39 cellular contexts compared by ENCODE assay signal in the genomic region with DNA sequence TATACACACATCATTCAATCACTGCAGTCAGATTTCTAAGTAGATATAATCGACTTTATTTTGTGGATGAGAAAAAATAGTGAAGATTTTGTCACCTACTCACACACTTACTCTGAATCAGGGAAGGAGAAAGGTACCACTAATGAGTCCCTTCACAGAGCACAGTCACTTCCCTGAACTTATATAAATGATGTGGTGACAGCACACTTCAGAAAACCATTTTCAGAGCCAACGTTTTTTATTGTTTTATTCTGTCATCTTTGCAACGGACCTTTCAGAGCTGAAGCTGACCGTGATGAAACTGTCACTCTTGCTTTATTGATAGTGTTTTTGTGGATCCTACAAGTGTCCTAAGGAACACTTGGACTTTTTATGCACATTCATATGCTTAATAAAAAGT.
"Had no signal": no experiment of that assay in that cellular context is flagged by ENCODE, and none has a peak within 500 bp of the region (broad histone marks: within the 10 kb centered on the region; RNA-seq: fewer than 3 reads in every experiment).

No MANE protein-coding gene starts in this region.

- DNase-seq: activated effector memory CD4-positive, alpha-beta T cell treated with anti-CD3 and anti-CD28 coated beads, Interleukin-2, amount 50 U/mL, for 16 hours; activated effector memory CD4-positive, alpha-beta T cell treated with Interleukin-2 at 50 U/mL for 16 hours; activated gamma-delta T cell; activated gamma-delta T cell treated with Interleukin-2 at 50 U/mL for 16 hours; activated naive CD4-positive, alpha-beta T cell; activated naive CD4-positive, alpha-beta T cell treated with anti-CD3 and anti-CD28 coated beads for 36 hours; activated naive CD4-positive, alpha-beta T cell treated with anti-CD3 and anti-CD28 coated beads, Interleukin-2, amount 10 ng/mL, durations not matched to agents 7 days and 5 days; activated naive CD4-positive, alpha-beta T cell treated with anti-CD3 and anti-CD28 coated beads, Interleukin-2, amount 50 U/mL, for 16 hours; activated naive CD4-positive, alpha-beta T cell treated with Interleukin-2 at 50 U/mL for 16 hours; activated naive CD8-positive, alpha-beta T cell treated with anti-CD3 and anti-CD28 coated beads for 36 hours; activated naive CD8-positive, alpha-beta T cell treated with anti-CD3 and anti-CD28 coated beads, Interleukin-2, amount 10 ng/mL, durations not matched to agents 7 days and 5 days; activated naive CD8-positive, alpha-beta T cell treated with anti-CD3 and anti-CD28 coated beads, Interleukin-2, amount 50 U/mL, for 24 hours; activated T-cell treated with anti-CD3 and anti-CD28 coated beads for 4 hours; activated T-cell treated with anti-CD3 and anti-CD28 coated beads, Interleukin-2, amount 50 U/mL, for 1 hour; activated T-cell treated with anti-CD3 and anti-CD28 coated beads, Interleukin-2, amount 50 U/mL, for 24 hours; activated T-cell treated with anti-CD3 and anti-CD28 coated beads, Interleukin-2, amount 50 U/mL, for 4 hours; activated T-cell treated with anti-CD3 and anti-CD28 coated beads, Interleukin-2, amount 50 U/mL, for 48 hours; activated T-cell treated with anti-CD3 and anti-CD28 coated beads, Interleukin-2, amount 50 U/mL, for 72 hours; adrenal gland; amniotic stem cell; amygdala; anterior cingulate cortex; aorta; body of pancreas; brain microvascular endothelial cell; caudate nucleus; central memory CD4-positive, alpha-beta T cell; cerebellar nuclear complex had no signal

- H3K9me3 ChIP-seq: adrenal gland, ascending aorta, body of pancreas, breast epithelium had no signal

- H3K4me3 ChIP-seq: adrenal gland, ascending aorta, body of pancreas, breast epithelium, cardiac muscle cell had no signal

- H3K27ac Mint-ChIP-seq: activated naive CD4-positive, alpha-beta T cell treated with anti-CD3 and anti-CD28 coated beads for 36 hours; activated naive CD4-positive, alpha-beta T cell treated with anti-CD3 and anti-CD28 coated beads, Interleukin-2, amount 10 ng/mL, durations not matched to agents 7 days and 5 days; activated naive CD4-positive, alpha-beta T cell treated with anti-CD3 and anti-CD28 coated beads, Interleukin-2, amount 50 U/mL, for 24 hours; activated naive CD4-positive, alpha-beta T cell treated with anti-CD3 and anti-CD28 coated beads, Interleukin-2, amount 50 U/mL, for 72 hours; activated naive CD8-positive, alpha-beta T cell; activated naive CD8-positive, alpha-beta T cell treated with anti-CD3 and anti-CD28 coated beads for 36 hours; activated naive CD8-positive, alpha-beta T cell treated with anti-CD3 and anti-CD28 coated beads, Interleukin-2, amount 10 ng/mL, durations not matched to agents 7 days and 5 days; activated naive CD8-positive, alpha-beta T cell treated with anti-CD3 and anti-CD28 coated beads, Interleukin-2, amount 50 U/mL, for 24 hours; activated T-cell treated with anti-CD3 and anti-CD28 coated beads, Interleukin-2, amount 50 U/mL, for 24 hours; activated T-cell treated with anti-CD3 and anti-CD28 coated beads, Interleukin-2, amount 50 U/mL, for 72 hours; activated T-helper 1 cell treated with anti-CD3 and anti-CD28 coated beads, Interleukin-12 subunit alpha, Interleukin-12 subunit beta, Interleukin-2, Interleukin-4 antibody, amounts not matched to agents 30 ng/mL and 10 ng/mL and 1 ng/mL, durations not matched to agents 14 hours and 24 hours and 36 hours; activated T-helper 17 cell treated with anti-CD3 and anti-CD28 coated beads, Interleukin-2, amount 50 U/mL, for 72 hours; activated T-helper 2 cell treated with anti-CD3 and anti-CD28 coated beads, Interferon-gamma antibody, Interleukin-2, Interleukin-4, amounts not matched to agents 10 μg/mL and 5 μg/mL and 100 μg/mL, durations not matched to agents 14 hours and 24 hours and 36 hours; brain had no signal

- H3K27me3 Mint-ChIP-seq: activated naive CD4-positive, alpha-beta T cell treated with anti-CD3 and anti-CD28 coated beads, Interleukin-2, amount 10 ng/mL, durations not matched to agents 7 days and 5 days; activated naive CD4-positive, alpha-beta T cell treated with anti-CD3 and anti-CD28 coated beads, Interleukin-2, amount 50 U/mL, for 24 hours; activated naive CD8-positive, alpha-beta T cell; activated naive CD8-positive, alpha-beta T cell treated with anti-CD3 and anti-CD28 coated beads for 36 hours; activated naive CD8-positive, alpha-beta T cell treated with anti-CD3 and anti-CD28 coated beads, Interleukin-2, amount 10 ng/mL, durations not matched to agents 7 days and 5 days; activated naive CD8-positive, alpha-beta T cell treated with anti-CD3 and anti-CD28 coated beads, Interleukin-2, amount 50 U/mL, for 24 hours; activated T-cell treated with anti-CD3 and anti-CD28 coated beads, Interleukin-2, amount 50 U/mL, for 24 hours; activated T-helper 17 cell treated with anti-CD3 and anti-CD28 coated beads, Interleukin-2, amount 50 U/mL, for 72 hours; central memory CD8-positive, alpha-beta T cell had no signal

- H3K36me3 Mint-ChIP-seq: activated naive CD4-positive, alpha-beta T cell treated with anti-CD3 and anti-CD28 coated beads, Interleukin-2, amount 10 ng/mL, durations not matched to agents 7 days and 5 days; activated naive CD4-positive, alpha-beta T cell treated with anti-CD3 and anti-CD28 coated beads, Interleukin-2, amount 50 U/mL, for 24 hours; activated naive CD4-positive, alpha-beta T cell treated with anti-CD3 and anti-CD28 coated beads, Interleukin-2, amount 50 U/mL, for 72 hours; activated naive CD8-positive, alpha-beta T cell; activated naive CD8-positive, alpha-beta T cell treated with anti-CD3 and anti-CD28 coated beads for 36 hours; activated naive CD8-positive, alpha-beta T cell treated with anti-CD3 and anti-CD28 coated beads, Interleukin-2, amount 10 ng/mL, durations not matched to agents 7 days and 5 days; brain had no signal

- H3K4me1 Mint-ChIP-seq: activated naive CD4-positive, alpha-beta T cell treated with anti-CD3 and anti-CD28 coated beads, Interleukin-2, amount 10 ng/mL, durations not matched to agents 7 days and 5 days; activated naive CD4-positive, alpha-beta T cell treated with anti-CD3 and anti-CD28 coated beads, Interleukin-2, amount 50 U/mL, for 24 hours; activated naive CD8-positive, alpha-beta T cell treated with anti-CD3 and anti-CD28 coated beads for 36 hours; activated naive CD8-positive, alpha-beta T cell treated with anti-CD3 and anti-CD28 coated beads, Interleukin-2, amount 10 ng/mL, durations not matched to agents 7 days and 5 days; activated naive CD8-positive, alpha-beta T cell treated with anti-CD3 and anti-CD28 coated beads, Interleukin-2, amount 50 U/mL, for 24 hours; activated T-helper 17 cell treated with anti-CD3 and anti-CD28 coated beads, Interleukin-2, amount 50 U/mL, for 72 hours; central memory CD8-positive, alpha-beta T cell had no signal

- H3K27ac ChIP-seq: adrenal gland, ascending aorta, body of pancreas, brain microvascular endothelial cell, breast epithelium, cardiac muscle cell had no signal

- H3K27me3 ChIP-seq: adrenal gland, ascending aorta, body of pancreas, brain microvascular endothelial cell, breast epithelium, cardiac muscle cell had no signal

- H3K4me1 ChIP-seq: adrenal gland, ascending aorta, body of pancreas, breast epithelium had no signal

- ATAC-seq: activated naive CD4-positive, alpha-beta T cell treated with anti-CD3 and anti-CD28 coated beads, Interleukin-2, amount 50 U/mL, for 72 hours; activated naive CD8-positive, alpha-beta T cell treated with anti-CD3 and anti-CD28 coated beads, Interleukin-2, amount 50 U/mL, for 24 hours; activated T-cell treated with anti-CD3 and anti-CD28 coated beads, Interleukin-2, amount 50 U/mL, for 4 hours; activated T-cell treated with anti-CD3 and anti-CD28 coated beads, Interleukin-2, amount 50 U/mL, for 72 hours; activated T-helper 17 cell treated with anti-CD3 and anti-CD28 coated beads, Interleukin-2, amount 50 U/mL, for 72 hours; body of pancreas had no signal

- H3K36me3 ChIP-seq: adrenal gland, ascending aorta, brain microvascular endothelial cell, breast epithelium, cardiac muscle cell had no signal

- H3K4me3 Mint-ChIP-seq: activated naive CD4-positive, alpha-beta T cell treated with anti-CD3 and anti-CD28 coated beads for 36 hours; activated naive CD4-positive, alpha-beta T cell treated with anti-CD3 and anti-CD28 coated beads, Interleukin-2, amount 10 ng/mL, durations not matched to agents 7 days and 5 days; activated naive CD4-positive, alpha-beta T cell treated with anti-CD3 and anti-CD28 coated beads, Interleukin-2, amount 50 U/mL, for 24 hours; activated naive CD8-positive, alpha-beta T cell; activated naive CD8-positive, alpha-beta T cell treated with anti-CD3 and anti-CD28 coated beads for 36 hours; activated naive CD8-positive, alpha-beta T cell treated with anti-CD3 and anti-CD28 coated beads, Interleukin-2, amount 10 ng/mL, durations not matched to agents 7 days and 5 days; activated naive CD8-positive, alpha-beta T cell treated with anti-CD3 and anti-CD28 coated beads, Interleukin-2, amount 50 U/mL, for 24 hours; activated T-cell treated with anti-CD3 and anti-CD28 coated beads, Interleukin-2, amount 50 U/mL, for 24 hours; activated T-cell treated with anti-CD3 and anti-CD28 coated beads, Interleukin-2, amount 50 U/mL, for 4 hours; activated T-cell treated with anti-CD3 and anti-CD28 coated beads, Interleukin-2, amount 50 U/mL, for 72 hours; activated T-helper 1 cell treated with anti-CD3 and anti-CD28 coated beads, Interleukin-12 subunit alpha, Interleukin-12 subunit beta, Interleukin-2, Interleukin-4 antibody, amounts not matched to agents 30 ng/mL and 10 ng/mL and 1 ng/mL, durations not matched to agents 14 hours and 24 hours and 36 hours; activated T-helper 17 cell treated with anti-CD3 and anti-CD28 coated beads, Interleukin-2, amount 50 U/mL, for 72 hours; brain; central memory CD8-positive, alpha-beta T cell had no signal
